ENCODE assay signal across 19 cellular contexts in the genomic region with DNA sequence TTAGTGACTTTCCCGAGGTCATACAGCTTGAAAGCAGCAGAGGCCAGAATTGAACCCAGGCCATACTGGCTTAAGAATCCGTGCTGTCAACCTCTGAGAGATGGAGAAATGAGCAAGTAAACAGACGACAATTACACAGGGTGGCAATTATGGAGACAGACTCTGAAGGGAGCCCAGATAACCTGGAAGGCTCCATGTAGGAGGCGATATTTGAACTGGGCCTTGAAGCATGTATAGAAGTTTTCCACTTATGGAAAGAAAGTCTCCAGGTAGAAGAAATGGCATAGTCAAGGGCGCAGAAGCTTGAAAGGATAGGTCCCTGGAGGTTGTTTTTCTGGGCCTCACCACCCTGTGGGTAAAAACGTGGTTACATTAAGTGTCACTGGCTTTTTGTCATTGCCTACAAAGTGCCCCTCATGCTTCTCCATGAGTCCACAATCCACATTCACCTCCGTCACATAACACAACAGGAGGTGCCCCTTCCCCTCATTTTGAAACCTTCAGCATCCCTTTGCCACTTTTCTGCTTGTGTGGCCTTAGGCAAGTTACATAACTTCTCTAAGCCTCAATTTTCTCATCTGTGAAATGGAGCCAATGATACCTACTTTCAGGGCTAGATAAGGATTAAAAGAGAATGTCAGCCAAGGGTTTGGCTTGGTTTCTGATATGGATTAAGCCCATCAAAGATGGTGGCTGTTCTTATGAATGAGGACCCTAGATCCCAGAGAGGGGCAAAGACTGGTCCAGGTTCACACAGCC. TPM values are rescaled to one million over a fixed set of nuclear protein-coding genes. Genes with fewer than 3 reads are reported as not detected.
A peak's percentile ranks its signal among the peaks of the same experiment; 100 is the strongest.
DNase-seq lines count a peak whose midpoint lies in the region; ATAC-seq and TF ChIP-seq lines count a peak whose summit lies in the region.
"Had no signal": no experiment of that assay in that cellular context is flagged by ENCODE, and none has a peak within 500 bp of the region (broad histone marks: within the 10 kb centered on the region; RNA-seq: fewer than 3 reads in every experiment).

No MANE protein-coding gene starts in this region.

- peaks cover 0 to 12% of the 10 kb centered on the region in 2 donors for H3K4me1 ChIP-seq in muscle layer of duodenum (ENCODE audit: control insufficient read depth in 1 of 2, insufficient read depth in 2 of 2, low read length in 2 of 2)
- H3K4me1 ChIP-seq: BE2C had no signal

- intact Hi-C loops in head of caudate nucleus (cut with DNase I), result no loop called here

- H3K27ac ChIP-seq in HL-60 (replicated peaks) (peak overlapping the region; percentile 97), muscle layer of duodenum (ENCODE audit: low read length) (peak overlapping the region; percentile 71), substantia nigra (ENCODE audit: low read depth, low read length, poor library complexity, severe bottlenecking) (peak overlapping the region; percentile 57)

- peaks cover 29% of the 10 kb centered on the region for H3K4me1 Mint-ChIP-seq in chondrocyte (ENCODE audit: low read depth)
- H3K4me1 Mint-ChIP-seq: stimulated activated naive CD8-positive, alpha-beta T cell treated with anti-CD3 and anti-CD28 coated beads, Interleukin-15, amount 100 ng/mL, for 72 hours had no signal

- DNase-seq in HL-60 (ENCODE audit: low read depth in 1 of 2, low spot score in 1 of 2), result no peak
- no peak for DNase-seq in chondrocyte (ENCODE audit: low spot score)
- no peak for DNase-seq in substantia nigra (lab: John Stamatoyannopoulos, UW)
- no peak for DNase-seq in NCI-H1417 (lab: John Stamatoyannopoulos, UW)
- no peak for DNase-seq in GM19240 (ENCODE audit: insufficient read length, low spot score)
- no peak for DNase-seq in head of caudate nucleus
- DNase-seq: activated CD4-positive, alpha-beta T cell treated with anti-CD3 and anti-CD28 coated beads for 36 hours; activated T-cell treated with anti-CD3 and anti-CD28 coated beads for 4 hours; BE2C; dermis blood vessel endothelial cell; DMS79; MM.1S; RPMI8226; stimulated activated naive CD8-positive, alpha-beta T cell treated with anti-CD3 and anti-CD28 coated beads, Interleukin-15, amount 100 ng/mL, for 72 hours had no signal

- H3K9me3 Mint-ChIP-seq in chondrocyte (ENCODE audit: low read depth), result no peaks in the 10 kb centered on the region
- H3K9me3 Mint-ChIP-seq: stimulated activated naive CD8-positive, alpha-beta T cell treated with anti-CD3 and anti-CD28 coated beads, Interleukin-15, amount 100 ng/mL, for 72 hours; T-helper 2 cell treated with Interferon-gamma antibody and Interleukin-4, amounts not matched to agents 5 μg/mL and 100 μg/mL, for 36 hours had no signal

- H3K4me3 ChIP-seq in HL-60 (replicated peaks; ENCODE audit: insufficient read depth, low read length), result no peak overlapping the region
- no peak overlapping the region for H3K4me3 ChIP-seq in muscle layer of duodenum (ENCODE audit: low read depth in 1 of 2, low read length in 2 of 2)

- no peaks in the 10 kb centered on the region for H3K36me3 Mint-ChIP-seq in chondrocyte (ENCODE audit: low read depth)

- no peak for ATAC-seq in HG02885 (IDR thresholded peaks at IDR 0.05; ENCODE audit: poor library complexity, unreplicated experiment)
- ATAC-seq: activated CD4-positive, alpha-beta T cell treated with anti-CD3 and anti-CD28 coated beads for 36 hours; HCT116; stimulated activated naive CD8-positive, alpha-beta T cell treated with anti-CD3 and anti-CD28 coated beads, Interleukin-15, amount 100 ng/mL, for 72 hours had no signal

- no peak for TF ChIP-seq CTCF in HL-60 (IDR thresholded peaks at IDR 0.05; ENCODE audit: insufficient read depth, low read length)
- TF ChIP-seq CTCF in chondrocyte (IDR thresholded peaks at IDR 0.05), result no peak

- no peak overlapping the region for H3K4me3 Mint-ChIP-seq in chondrocyte (ENCODE audit: unreplicated experiment)
- H3K4me3 Mint-ChIP-seq: activated CD4-positive, alpha-beta T cell treated with anti-CD3 and anti-CD28 coated beads for 36 hours; stimulated activated naive CD8-positive, alpha-beta T cell treated with anti-CD3 and anti-CD28 coated beads, Interleukin-15, amount 100 ng/mL, for 72 hours; T-helper 2 cell treated with Interferon-gamma antibody and Interleukin-4, amounts not matched to agents 5 μg/mL and 100 μg/mL, for 36 hours had no signal

- H3K9me3 ChIP-seq in muscle layer of duodenum (ENCODE audit: control insufficient read depth in 1 of 2, low read length in 2 of 2), result no peaks in the 10 kb centered on the region
- H3K9me3 ChIP-seq: BE2C had no signal

- H3K27ac Mint-ChIP-seq in chondrocyte (ENCODE audit: unreplicated experiment), result peak overlapping the region; percentile 92
- H3K27ac Mint-ChIP-seq: activated CD4-positive, alpha-beta T cell treated with anti-CD3 and anti-CD28 coated beads for 36 hours; stimulated activated naive CD8-positive, alpha-beta T cell treated with anti-CD3 and anti-CD28 coated beads, Interleukin-15, amount 100 ng/mL, for 72 hours; T-helper 2 cell treated with Interferon-gamma antibody and Interleukin-4, amounts not matched to agents 5 μg/mL and 100 μg/mL, for 36 hours had no signal

- H3K27me3 ChIP-seq in HL-60 (ENCODE audit: insufficient read depth, poor library complexity, severe bottlenecking) (no peaks in the 10 kb centered on the region), muscle layer of duodenum (ENCODE audit: low read depth, low read length) (no peaks in the 10 kb centered on the region)

- peaks cover 3% of the 10 kb centered on the region for H3K27me3 Mint-ChIP-seq in chondrocyte (ENCODE audit: low read depth)

- H3K36me3 ChIP-seq in muscle layer of duodenum (ENCODE audit: control insufficient read depth in 1 of 2, insufficient read depth in 2 of 2, low read length in 2 of 2), result no peaks in the 10 kb centered on the region
- H3K36me3 ChIP-seq: BE2C had no signal

RNA-seq across cellular contexts. Expression of gene BPI, which starts 5.9 kb away (rescaled TPM):
- total RNA-seq in chondrocyte, result 0.55 to 0.74 TPM (median 0.68 TPM) in 3 replicates
- total RNA-seq: activated CD4-positive, alpha-beta T cell treated with anti-CD3 and anti-CD28 coated beads for 36 hours; dermis blood vessel endothelial cell; HT1080 had no signal

RNA-seq across cellular contexts. Expression of gene KIAA1755, which starts 37.6 kb away (rescaled TPM):
- total RNA-seq in chondrocyte, result 17.6 to 18.8 TPM (median 17.8 TPM) in 3 replicates
- total RNA-seq: activated CD4-positive, alpha-beta T cell treated with anti-CD3 and anti-CD28 coated beads for 36 hours had no signal

RNA-seq across cellular contexts. Expression of gene LBP, which starts 48.2 kb away (rescaled TPM):
- not detected in 3 replicates for total RNA-seq in chondrocyte
- total RNA-seq: activated CD4-positive, alpha-beta T cell treated with anti-CD3 and anti-CD28 coated beads for 36 hours; dermis blood vessel endothelial cell; HT1080 had no signal
